1 cellular context compared by ENCODE assay signal in genomic region chr12:122137681-122138080, GRCh38.
TF ChIP-seq lines count a peak whose summit lies in the region.

No MANE protein-coding gene starts in this region.

TF ChIP-seq in HepG2, 621 proteins besides CTCF, POLR2A, EP300 and RAD21:
- TF ChIP-seq DNMT1 (CRISPR knock-in tag; IDR thresholded peaks at IDR 0.05) (no peak), ZNF766 (CRISPR knock-in tag; IDR thresholded peaks at IDR 0.05; ENCODE audit: borderline replicate concordance) (no peak), AGO1 (IDR thresholded peaks at IDR 0.05; ENCODE audit: low read depth, low read length, poor library complexity, severe bottlenecking) (peak; percentile 25), AGO2 (optimal IDR thresholded peaks at IDR 0.05; ENCODE audit: low read depth, low read length) (peak; percentile 49), ZBTB14 (CRISPR knock-in tag; IDR thresholded peaks at IDR 0.05) (no peak), NCOA1 (CRISPR knock-in tag; IDR thresholded peaks at IDR 0.05) (no peak), ZNF318 (CRISPR knock-in tag; IDR thresholded peaks at IDR 0.05) (no peak), NR2C2 (CRISPR knock-in tag; IDR thresholded peaks at IDR 0.05; ENCODE audit: borderline replicate concordance) (no peak)
